Comparison of ENCODE assay signal across 33 cellular contexts in genomic region chr1:241275226-241275625, GRCh38.
"Had no signal": no experiment of that assay in that cellular context is flagged by ENCODE, and none has a peak within 500 bp of the region (broad histone marks: within the 10 kb centered on the region; RNA-seq: fewer than 3 reads in every experiment).

No MANE protein-coding gene starts in this region.

- H3K27ac ChIP-seq: adrenal gland, body of pancreas, brain microvascular endothelial cell, breast epithelium had no signal

- H3K36me3 ChIP-seq: adrenal gland, brain microvascular endothelial cell, breast epithelium had no signal

- H3K4me1 ChIP-seq: adrenal gland, body of pancreas, breast epithelium had no signal

- H3K9me3 ChIP-seq: body of pancreas had no signal

- ATAC-seq: activated CD8-positive, alpha-beta T cell treated with anti-CD3 and anti-CD28 coated beads for 36 hours; activated naive CD4-positive, alpha-beta T cell treated with anti-CD3 and anti-CD28 coated beads, Interleukin-2, amount 50 U/mL, for 72 hours; activated T-cell treated with anti-CD3 and anti-CD28 coated beads, Interleukin-2, amount 50 U/mL, for 4 hours; activated T-cell treated with anti-CD3 and anti-CD28 coated beads, Interleukin-2, amount 50 U/mL, for 72 hours; activated T-helper 17 cell treated with anti-CD3 and anti-CD28 coated beads, Interleukin-2, amount 50 U/mL, for 72 hours; body of pancreas had no signal

- H3K4me3 ChIP-seq: adrenal gland, body of pancreas, breast epithelium had no signal

- H3K27me3 ChIP-seq: adrenal gland, body of pancreas, brain microvascular endothelial cell, breast epithelium had no signal

- FAIRE-seq: astrocyte, TTC549 had no signal

- DNase-seq: activated B cell treated with CpG ODN at 0.5 μM for 24 hours; activated CD4-positive, alpha-beta memory T cell treated with anti-CD3 and anti-CD28 coated beads for 36 hours; activated CD4-positive, alpha-beta T cell treated with anti-CD3 and anti-CD28 coated beads for 4 hours; activated CD4-positive, alpha-beta T cell treated with anti-CD3 and anti-CD28 coated beads, Interleukin-2, amount 10 ng/mL, durations not matched to agents 24 days and 14 days; activated CD4-positive, alpha-beta T cell treated with anti-CD3 and anti-CD28 coated beads, Interleukin-2, amount 50 U/mL, for 1 hour; activated CD4-positive, alpha-beta T cell treated with anti-CD3 and anti-CD28 coated beads, Interleukin-2, amount 50 U/mL, for 4 hours; activated CD4-positive, CD25-positive, alpha-beta regulatory T cell treated with anti-CD3 and anti-CD28 coated beads, Interleukin-2, amount 50 U/mL, for 72 hours; activated CD8-positive, alpha-beta memory T cell treated with anti-CD3 and anti-CD28 coated beads, Interleukin-2, amount 50 U/mL, for 4 hours; activated CD8-positive, alpha-beta T cell treated with anti-CD3 and anti-CD28 coated beads for 36 hours; activated effector memory CD4-positive, alpha-beta T cell treated with anti-CD3 and anti-CD28 coated beads, Interleukin-2, amount 50 U/mL, for 16 hours; activated gamma-delta T cell treated with Interleukin-2 at 50 U/mL for 16 hours; activated naive CD4-positive, alpha-beta T cell; activated naive CD4-positive, alpha-beta T cell treated with anti-CD3 and anti-CD28 coated beads for 36 hours; activated naive CD4-positive, alpha-beta T cell treated with anti-CD3 and anti-CD28 coated beads, Interleukin-2, amount 50 U/mL, for 16 hours; activated naive CD8-positive, alpha-beta T cell treated with anti-CD3 and anti-CD28 coated beads for 36 hours; activated T-cell treated with anti-CD3 and anti-CD28 coated beads for 4 hours; activated T-cell treated with anti-CD3 and anti-CD28 coated beads, Interleukin-2, amount 50 U/mL, for 1 hour; activated T-cell treated with anti-CD3 and anti-CD28 coated beads, Interleukin-2, amount 50 U/mL, for 4 hours; activated T-cell treated with anti-CD3 and anti-CD28 coated beads, Interleukin-2, amount 50 U/mL, for 72 hours; adrenal gland; amniotic stem cell; aorta; body of pancreas; brain microvascular endothelial cell; central memory CD4-positive, alpha-beta T cell; T-helper 1 cell; T-helper 2 cell; T-helper 9 cell had no signal
